Comparison of ENCODE assay signal across 21 cellular contexts in genomic region chr14:101020971-101021370, GRCh38.
DNase-seq lines count a peak whose midpoint lies in the region; TF ChIP-seq lines count a peak whose summit lies in the region.
"Had no signal": no experiment of that assay in that cellular context is flagged by ENCODE, and none has a peak within 500 bp of the region (broad histone marks: within the 10 kb centered on the region; RNA-seq: fewer than 3 reads in every experiment).

No MANE protein-coding gene starts in this region.

- DNase-seq in activated effector memory CD4-positive, alpha-beta T cell treated with anti-CD3 and anti-CD28 coated beads, Interleukin-2, amount 50 U/mL, for 16 hours = peak; percentile 49
- DNase-seq in activated effector memory CD4-positive, alpha-beta T cell treated with Interleukin-2 at 50 U/mL for 16 hours = no peak
- DNase-seq in activated CD4-positive, alpha-beta memory T cell treated with anti-CD3 and anti-CD28 coated beads for 36 hours = peak; percentile 1
- DNase-seq in esophagus muscularis mucosa (ENCODE audit: extremely low spot score) = peak; percentile 39
- DNase-seq in sigmoid colon = peak; percentile 50
- DNase-seq in cerebellar nuclear complex (lab: John Stamatoyannopoulos, UW) = no peak
- no peak for DNase-seq in NK-92 (lab: John Stamatoyannopoulos, UW; ENCODE audit: unreplicated experiment)
- no peak for DNase-seq in caudate nucleus (lab: John Stamatoyannopoulos, UW)
- DNase-seq: activated CD4-positive, alpha-beta T cell treated with anti-CD3 and anti-CD28 coated beads for 48 hours; AML-193; CD8-positive, alpha-beta memory T cell; cortex of kidney; NCI-H1417; NCI-H446; NCI-H82; stimulated activated CD4-positive, alpha-beta T cell treated with anti-CD3 and anti-CD28 coated beads, Interleukin-12 subunit alpha, Interleukin-12 subunit beta, amount 100 ng/mL, for 4 hours; T-helper 2 cell; trophoblast cell had no signal

- H3K36me3 ChIP-seq in esophagus muscularis mucosa (no peaks in the 10 kb centered on the region), sigmoid colon (no peaks in the 10 kb centered on the region)

- no peak for TF ChIP-seq POLR2A in esophagus muscularis mucosa (IDR thresholded peaks at IDR 0.05; ENCODE audit: low read depth)
- TF ChIP-seq POLR2A in sigmoid colon (IDR thresholded peaks at IDR 0.05) = no peak

- no peaks in the 10 kb centered on the region for H3K4me1 ChIP-seq in esophagus muscularis mucosa
- H3K4me1 ChIP-seq in sigmoid colon = no peaks in the 10 kb centered on the region
- H3K4me1 ChIP-seq: body of pancreas had no signal

- no peak for TF ChIP-seq CTCF in esophagus muscularis mucosa (IDR thresholded peaks at IDR 0.05)
- TF ChIP-seq CTCF in sigmoid colon (IDR thresholded peaks at IDR 0.05) = no peak

- CTCF ChIA-PET in activated CD4-positive, alpha-beta memory T cell treated with anti-CD3 and anti-CD28 coated beads for 36 hours (lab: Charles Lee) = no interaction called here

- TF ChIP-seq EP300 in esophagus muscularis mucosa (IDR thresholded peaks at IDR 0.05) = no peak
- TF ChIP-seq EP300 in sigmoid colon (IDR thresholded peaks at IDR 0.05) = no peak

- no peak overlapping the region for H3K27ac Mint-ChIP-seq in activated CD4-positive, alpha-beta memory T cell treated with anti-CD3 and anti-CD28 coated beads for 36 hours
- H3K27ac Mint-ChIP-seq: activated T-helper 2 cell treated with anti-CD3 and anti-CD28 coated beads, Interferon-gamma antibody, Interleukin-2, Interleukin-4, amounts not matched to agents 10 μg/mL and 5 μg/mL and 100 μg/mL, durations not matched to agents 14 hours and 24 hours and 36 hours; CD8-positive, alpha-beta memory T cell; stimulated activated naive CD8-positive, alpha-beta T cell treated with anti-CD3 and anti-CD28 coated beads, Interleukin-15, Interleukin-2, amounts not matched to agents 100 ng/mL and 50 ng/mL, for 24 hours had no signal

- H3K4me1 Mint-ChIP-seq in activated CD4-positive, alpha-beta memory T cell treated with anti-CD3 and anti-CD28 coated beads for 36 hours (ENCODE audit: low read depth) = no peaks in the 10 kb centered on the region
- H3K4me1 Mint-ChIP-seq: CD8-positive, alpha-beta memory T cell had no signal

- POLR2A ChIA-PET in activated CD4-positive, alpha-beta memory T cell treated with anti-CD3 and anti-CD28 coated beads for 36 hours (lab: Charles Lee) = no interaction called here

- H3K9me3 ChIP-seq in esophagus muscularis mucosa (no peaks in the 10 kb centered on the region), sigmoid colon (no peaks in the 10 kb centered on the region)
- H3K9me3 ChIP-seq: body of pancreas had no signal

- H3K27ac ChIP-seq in esophagus muscularis mucosa (replicated peaks in 1 of 4) (no peak overlapping the region), sigmoid colon (no peak overlapping the region), caudate nucleus (ENCODE audit: low read depth, low read length) (no peak overlapping the region)
- H3K27ac ChIP-seq: body of pancreas had no signal

- WGBS in esophagus muscularis mucosa = 77% methylated on average over 5 of the region's 5 CpGs
- 76 to 82% methylated on average over 5 of the region's 5 CpGs for WGBS in sigmoid colon, 2 donors

- no peaks in the 10 kb centered on the region for H3K36me3 Mint-ChIP-seq in activated CD4-positive, alpha-beta memory T cell treated with anti-CD3 and anti-CD28 coated beads for 36 hours
- H3K36me3 Mint-ChIP-seq: CD8-positive, alpha-beta memory T cell had no signal

- intact Hi-C loops in activated CD4-positive, alpha-beta memory T cell treated with anti-CD3 and anti-CD28 coated beads for 36 hours (cut with micrococcal nuclease) = no loop called here
- intact Hi-C loops in esophagus muscularis mucosa (cut with DNase I) = no loop called here
- intact Hi-C loops in sigmoid colon (cut with DNase I) = no loop called here

- H3K27me3 Mint-ChIP-seq in activated CD4-positive, alpha-beta memory T cell treated with anti-CD3 and anti-CD28 coated beads for 36 hours = peaks cover 31% of the 10 kb centered on the region

- H3K27me3 ChIP-seq in esophagus muscularis mucosa (peaks cover 0 to 25% (median 0%) of the 10 kb centered on the region in 4 donors), sigmoid colon (no peaks in the 10 kb centered on the region)
- H3K27me3 ChIP-seq: body of pancreas had no signal

- no peak overlapping the region for H3K4me3 ChIP-seq in esophagus muscularis mucosa
- no peak overlapping the region for H3K4me3 ChIP-seq in sigmoid colon
- H3K4me3 ChIP-seq: body of pancreas had no signal

- no peak overlapping the region for H3K4me3 Mint-ChIP-seq in activated CD4-positive, alpha-beta memory T cell treated with anti-CD3 and anti-CD28 coated beads for 36 hours
- H3K4me3 Mint-ChIP-seq: CD8-positive, alpha-beta memory T cell; stimulated activated naive CD8-positive, alpha-beta T cell treated with anti-CD3 and anti-CD28 coated beads, Interleukin-15, Interleukin-2, amounts not matched to agents 100 ng/mL and 50 ng/mL, for 24 hours had no signal

- H3K9me3 Mint-ChIP-seq in activated CD4-positive, alpha-beta memory T cell treated with anti-CD3 and anti-CD28 coated beads for 36 hours = no peaks in the 10 kb centered on the region
- H3K9me3 Mint-ChIP-seq: stimulated activated naive CD8-positive, alpha-beta T cell treated with anti-CD3 and anti-CD28 coated beads, Interleukin-15, Interleukin-2, amounts not matched to agents 100 ng/mL and 50 ng/mL, for 24 hours had no signal

Comparison
In these comparisons a context has a peak if more than half of its experiments do, and no peak if none do; other contexts are left out.
1. DNase-seq: peak in activated effector memory CD4-positive, alpha-beta T cell treated with anti-CD3 and anti-CD28 coated beads, Interleukin-2, amount 50 U/mL, for 16 hours (single experiment), activated CD4-positive, alpha-beta memory T cell treated with anti-CD3 and anti-CD28 coated beads for 36 hours (single experiment), esophagus muscularis mucosa (single experiment) and sigmoid colon (single experiment); none in activated effector memory CD4-positive, alpha-beta T cell treated with Interleukin-2 at 50 U/mL for 16 hours (single experiment), cerebellar nuclear complex (0 of 2), NK-92 (single experiment) and caudate nucleus (0 of 61).